In the genomic region with DNA sequence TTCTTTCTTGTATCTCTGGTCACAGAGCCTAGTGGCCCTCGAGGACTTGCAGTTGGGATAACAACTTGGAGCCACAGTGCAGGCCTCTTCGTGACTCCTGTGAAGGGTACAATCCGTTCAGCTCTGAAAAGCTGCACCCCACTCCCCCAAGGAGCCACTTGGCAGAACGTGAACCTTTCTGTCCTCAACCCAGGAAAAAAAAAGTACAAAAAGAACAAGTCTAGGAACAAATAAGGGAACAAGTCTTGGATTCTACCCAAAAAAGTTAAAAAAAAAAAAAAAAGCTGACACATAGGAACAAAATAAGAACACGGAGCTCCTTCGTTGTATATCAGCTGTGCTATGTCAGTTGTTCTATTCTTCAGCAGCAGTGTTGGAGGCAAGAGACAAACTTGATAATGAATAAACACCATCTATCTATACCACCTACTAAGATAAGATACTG, we compare ENCODE assay signal across 13 cellular contexts.
DNase-seq lines count a peak whose midpoint lies in the region; ATAC-seq, FAIRE-seq and TF ChIP-seq lines count a peak whose summit lies in the region.
"Had no signal": no experiment of that assay in that cellular context is flagged by ENCODE, and none has a peak within 500 bp of the region (broad histone marks: within the 10 kb centered on the region; RNA-seq: fewer than 3 reads in every experiment).

No MANE protein-coding gene starts in this region.

- BruUV-seq in MCF 10A (replicated peaks; lab: Mats Ljungman, UMichigan): no TSS peak

- no peak for FAIRE-seq in kidney (lab: Jason Lieb, UNC)
- FAIRE-seq: GM12878 had no signal

- no peaks in the 10 kb centered on the region for H3K27me3 Mint-ChIP-seq in MCF 10A (ENCODE audit: insufficient read depth, unreplicated experiment)
- H3K27me3 Mint-ChIP-seq: activated B cell treated with CpG ODN at 0.5 μM for 24 hours; central memory CD8-positive, alpha-beta T cell had no signal

- H3K4me1 Mint-ChIP-seq in MCF 10A (ENCODE audit: insufficient read depth, unreplicated experiment): peaks cover 40% of the 10 kb centered on the region

- H3K27ac ChIP-seq in kidney (ENCODE audit: low read depth in 2 of 2, low read length in 2 of 2): peak overlapping the region; percentile 49 to 61
- H3K27ac ChIP-seq in gastrocnemius medialis: peak overlapping the region; percentile 89 to 99 (median 92)

- in situ Hi-C loops in G401 (cut with HindIII; ENCODE audit: low sequenced_read_pairs): no loop called here
- in situ Hi-C loops in gastrocnemius medialis (cut with MboI; ENCODE audit: low sequenced_read_pairs in 4 of 4): loop anchor here in 2 of 4 donors (5.0 to 10.0 kb wide), 2 partner anchors 137 to 144 kb away; a partner anchor contains a TSS

- peak overlapping the region; percentile 79 for H3K27ac Mint-ChIP-seq in MCF 10A (ENCODE audit: low read depth, unreplicated experiment)
- H3K27ac Mint-ChIP-seq: activated B cell treated with CpG ODN at 0.5 μM for 24 hours had no signal

- H3K9me3 Mint-ChIP-seq in MCF 10A (ENCODE audit: unreplicated experiment): no peaks in the 10 kb centered on the region
- H3K9me3 Mint-ChIP-seq: activated B cell treated with CpG ODN at 0.5 μM for 24 hours; central memory CD8-positive, alpha-beta T cell had no signal

- H3K4me3 ChIP-seq in kidney (ENCODE audit: low read length in 2 of 2) (no peak overlapping the region), gastrocnemius medialis (no peak overlapping the region)
- H3K4me3 ChIP-seq: GM12878 had no signal

- peak; percentile 36 to 73 for TF ChIP-seq POLR2A in gastrocnemius medialis (IDR thresholded peaks at IDR 0.05)

- H3K9ac ChIP-seq in kidney (ENCODE audit: low read length in 2 of 2): no peak overlapping the region

- H3K36me3 ChIP-seq in kidney (ENCODE audit: control insufficient read depth in 1 of 2, insufficient read depth in 2 of 2, low read length in 2 of 2): peaks cover 25 to 31% of the 10 kb centered on the region in 2 donors
- H3K36me3 ChIP-seq in gastrocnemius medialis: peaks cover 3 to 95% of the 10 kb centered on the region in 2 donors

- H3K27me3 ChIP-seq in gastrocnemius medialis: no peaks in the 10 kb centered on the region

- H3K9me3 ChIP-seq in kidney (ENCODE audit: control insufficient read depth in 1 of 2, low read length in 2 of 2) (no peaks in the 10 kb centered on the region), gastrocnemius medialis (no peaks in the 10 kb centered on the region)

- no peak for TF ChIP-seq CTCF in MCF 10A (IDR thresholded peaks at IDR 0.05; ENCODE audit: unreplicated experiment)
- no peak for TF ChIP-seq CTCF in kidney (IDR thresholded peaks at IDR 0.05; ENCODE audit: borderline replicate concordance, extremely low read depth, insufficient read depth)
- TF ChIP-seq CTCF in gastrocnemius medialis (IDR thresholded peaks at IDR 0.05 in 4 of 5, conservative IDR thresholded peaks at IDR 0.05 in 1 of 5): no peak

- intact Hi-C loops in MCF 10A (cut with micrococcal nuclease): no loop called here
- intact Hi-C loops in kidney (cut with DNase I): no loop called here
- intact Hi-C loops in gastrocnemius medialis (cut with DNase I; ENCODE audit: low total_unique reads): no loop called here

- CTCF ChIA-PET in MCF 10A (lab: Yijun Ruan, JAX): interaction anchor here (0.5 to 2.9 kb wide), 6 partner anchors 8 to 146 kb away, joined by 3 to 19 read pairs (median 4); a partner anchor contains a TSS

- DNase-seq in G401 (ENCODE audit: low spot score): peak; percentile 20
- DNase-seq in MCF 10A (ENCODE audit: unreplicated experiment): no peak
- peak; percentile 83 for DNase-seq in kidney
- DNase-seq in gastrocnemius medialis: peak; percentile 80 to 85
- no peak for DNase-seq in SKM-1 treated with dmso at 0.1 percent for 144 hours (lab: John Stamatoyannopoulos, UW; ENCODE audit: unreplicated experiment)
- DNase-seq in EL: no peak
- no peak for DNase-seq in NCI-H128 (lab: John Stamatoyannopoulos, UW; ENCODE audit: unreplicated experiment)
- no peak for DNase-seq in effector CD8-positive, alpha-beta T cell (lab: John Stamatoyannopoulos, UW)
- DNase-seq: activated B cell treated with CpG ODN at 0.5 μM for 24 hours; NCI-H1048; stimulated activated naive CD8-positive, alpha-beta T cell treated with anti-CD3 and anti-CD28 coated beads, Interleukin-15, Interleukin-2, amounts not matched to agents 100 U/mL and 50 U/mL, for 24 hours had no signal

- peak; percentile 63 to 70 for ATAC-seq in gastrocnemius medialis
- ATAC-seq: GM12878; stimulated activated naive CD8-positive, alpha-beta T cell treated with anti-CD3 and anti-CD28 coated beads, Interleukin-15, Interleukin-2, amounts not matched to agents 100 U/mL and 50 U/mL, for 24 hours had no signal

- peak overlapping the region; percentile 47 for H3K4me3 Mint-ChIP-seq in MCF 10A (ENCODE audit: unreplicated experiment)
- H3K4me3 Mint-ChIP-seq: activated B cell treated with CpG ODN at 0.5 μM for 24 hours; central memory CD8-positive, alpha-beta T cell had no signal

- peaks cover 100% of the 10 kb centered on the region for H3K36me3 Mint-ChIP-seq in MCF 10A (ENCODE audit: insufficient read depth, unreplicated experiment)

- POLR2A ChIA-PET in MCF 10A (lab: Yijun Ruan, JAX): interaction anchor here (0.6 to 7.5 kb wide), 17 partner anchors 9 to 429 kb away, joined by 3 to 169 read pairs (median 5); a partner anchor contains a TSS

- peaks cover 11 to 25% of the 10 kb centered on the region in 2 donors for H3K4me1 ChIP-seq in kidney (ENCODE audit: control insufficient read depth in 1 of 2, insufficient read depth in 1 of 2, low read depth in 1 of 2, low read length in 2 of 2)
- peaks cover 89 to 97% of the 10 kb centered on the region in 2 donors for H3K4me1 ChIP-seq in gastrocnemius medialis

Comparison
In these comparisons a context has a peak if more than half of its experiments do, and no peak if none do; other contexts are left out.
1. DNase-seq: peak in G401 (single experiment), kidney (single experiment) and gastrocnemius medialis (2 of 2); none in MCF 10A (single experiment), SKM-1 treated with dmso at 0.1 percent for 144 hours (single experiment), EL (single experiment), NCI-H128 (single experiment) and effector CD8-positive, alpha-beta T cell (single experiment).